In genomic region chr1:32619701-32620485, GRCh38 we compare ENCODE assay signal across 8 cellular contexts. TPM values are rescaled to one million over a fixed set of nuclear protein-coding genes. Genes with fewer than 3 reads are reported as not detected.
DNase-seq lines count a peak whose midpoint lies in the region; ATAC-seq, FAIRE-seq and TF ChIP-seq lines count a peak whose summit lies in the region.

No MANE protein-coding gene starts in this region.

- no peak overlapping the region for H2AFZ ChIP-seq in Loucy (ENCODE audit: low read length)

- TF ChIP-seq CTCF in Loucy (conservative IDR thresholded peaks at IDR 0.05; ENCODE audit: low read length): peak; percentile 56

- no peak overlapping the region for H3K9ac ChIP-seq in Loucy (ENCODE audit: low read depth, low read length, poor library complexity, severe bottlenecking)

- no peaks in the 10 kb centered on the region for H4K20me1 ChIP-seq in Loucy (ENCODE audit: insufficient read depth, low read length, poor library complexity, severe bottlenecking)

- FAIRE-seq in GM12891 (lab: Jason Lieb, UNC): peak; percentile 82

- H3K4me1 ChIP-seq in Loucy (ENCODE audit: insufficient read depth, low read length, poor library complexity, severe bottlenecking): peaks cover 17% of the 10 kb centered on the region

- no peak for DNase-seq in GM12891 (ENCODE audit: insufficient read length, low spot score)
- DNase-seq in iris pigment epithelial cell (ENCODE audit: low read depth): peak; percentile 21
- DNase-seq in H7: no peak
- DNase-seq in DMS79 (lab: John Stamatoyannopoulos, UW): no peak
- no peak for DNase-seq in NCI-H82 (lab: John Stamatoyannopoulos, UW)

- H3K4me3 ChIP-seq in Loucy (ENCODE audit: low read length, poor library complexity, severe bottlenecking) (no peak overlapping the region), H7 (ENCODE audit: insufficient read depth, low read depth, low read length) (no peak overlapping the region)

- H3K27me3 ChIP-seq in Loucy (ENCODE audit: insufficient read depth, low read length, poor library complexity, severe bottlenecking) (no peaks in the 10 kb centered on the region), H7 (ENCODE audit: control insufficient read depth, insufficient read depth, low read length) (no peaks in the 10 kb centered on the region)

- no peaks in the 10 kb centered on the region; the same call in 1 of the 2 replicates for H3F3A ChIP-seq in Loucy (ENCODE audit: low read depth)

- no peaks in the 10 kb centered on the region for H3K9me2 ChIP-seq in Loucy (replicated peaks; ENCODE audit: low read depth, low read length)

- no peaks in the 10 kb centered on the region for H3K79me2 ChIP-seq in Loucy (ENCODE audit: insufficient read depth, low read length)

- peak; percentile 68 for ATAC-seq in GM21447 (IDR thresholded peaks at IDR 0.05; ENCODE audit: unreplicated experiment)
- no peak for ATAC-seq in HG03521 (IDR thresholded peaks at IDR 0.05; ENCODE audit: unreplicated experiment)

- H3K4me2 ChIP-seq in Loucy (ENCODE audit: low read depth, low read length, poor library complexity, severe bottlenecking): no peak overlapping the region

- no peaks in the 10 kb centered on the region for H3K36me3 ChIP-seq in Loucy (ENCODE audit: insufficient read depth, low read length)
- H3K36me3 ChIP-seq in H7 (replicated peaks; ENCODE audit: control insufficient read depth, insufficient read depth, low read length): no peaks in the 10 kb centered on the region; the same call in 1 of the 2 replicates

- H3K9me3 ChIP-seq in Loucy (ENCODE audit: insufficient read depth, low read depth, low read length): no peaks in the 10 kb centered on the region

- TF ChIP-seq POLR2A in GM12891 (IDR thresholded peaks at IDR 0.05; ENCODE audit: low read depth, low read length): no peak

TF ChIP-seq in GM12891, 5 proteins besides CTCF, POLR2A, EP300 and RAD21:
- TF ChIP-seq POLR2AphosphoS5 (IDR thresholded peaks at IDR 0.05; ENCODE audit: low read depth, low read length) (no peak), POU2F2 (IDR thresholded peaks at IDR 0.05; ENCODE audit: low read depth, low read length) (peak; percentile 29; the same call in 1 of the 2 replicates)
TF ChIP-seq in GM12891: peak in this region for 1.

RNA-seq across cellular contexts. Expression of gene ZBTB8OS, which starts 30.5 kb away (rescaled TPM):
- 115 TPM for polyA plus RNA-seq in GM12891 (2012; ENCODE audit: low read depth, missing spikeins)
- 64.8 and 71.3 TPM in 2 replicates for total RNA-seq in H7 (2014; rRNA removed; shearing (Covaris generic))

RNA-seq across cellular contexts. Expression of gene RBBP4, which starts 31.1 kb away (rescaled TPM):
- 202 TPM for polyA plus RNA-seq in GM12891 (2012; ENCODE audit: low read depth, missing spikeins)
- 311 and 325 TPM in 2 replicates for total RNA-seq in H7 (2014; rRNA removed; shearing (Covaris generic))
